ENCODE assay signal across 9 cellular contexts in the genomic region with DNA sequence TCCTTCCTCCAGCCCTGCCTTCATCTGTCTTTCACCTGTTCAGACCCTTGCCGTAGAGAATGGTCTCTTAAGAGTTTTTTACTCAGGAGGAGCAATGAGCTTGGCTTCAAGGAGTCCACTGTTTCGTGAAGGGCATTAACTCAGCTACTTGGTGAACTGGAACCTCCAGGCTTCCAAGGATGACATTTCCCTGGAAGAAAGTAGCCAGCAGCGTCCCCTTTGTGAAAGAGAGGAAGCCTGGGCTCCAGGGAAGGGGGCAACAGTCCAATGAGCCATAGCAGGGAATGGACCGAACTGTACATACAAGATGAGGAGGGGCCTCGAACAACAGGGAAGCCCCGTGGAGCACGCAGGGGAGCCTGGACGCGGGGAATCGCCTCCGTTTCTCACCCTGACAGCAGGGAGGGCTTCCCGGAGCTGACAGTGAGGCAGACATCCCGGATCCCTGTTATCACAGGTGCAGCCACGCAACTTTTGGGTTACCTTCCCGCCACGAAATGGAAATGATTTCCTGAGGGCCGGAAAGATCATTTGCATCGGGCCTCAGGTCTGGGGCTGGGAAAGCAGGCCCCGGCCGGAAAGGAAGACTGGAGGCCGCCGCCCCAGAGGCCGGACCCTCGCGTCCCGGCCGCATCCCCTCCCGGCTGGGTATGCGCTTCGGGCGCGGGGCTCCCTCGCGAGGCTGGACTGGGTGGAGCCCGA. TPM values are rescaled to one million over a fixed set of nuclear protein-coding genes. Genes with fewer than 3 reads are reported as not detected.
A peak's percentile ranks its signal among the peaks of the same experiment; 100 is the strongest.
DNase-seq lines count a peak whose midpoint lies in the region; FAIRE-seq and TF ChIP-seq lines count a peak whose summit lies in the region.
"Had no signal": no experiment of that assay in that cellular context is flagged by ENCODE, and none has a peak within 500 bp of the region (broad histone marks: within the 10 kb centered on the region; RNA-seq: fewer than 3 reads in every experiment).

No MANE protein-coding gene starts in this region.

- TF ChIP-seq POLR2A in H1 (IDR thresholded peaks at IDR 0.05; ENCODE audit: control extremely low read depth in 1 of 2, low read depth in 2 of 2, low read length in 2 of 2) = no peak

- no peak; a peak in 1 of 4 replicates for TF ChIP-seq RAD21 in H1 (IDR thresholded peaks at IDR 0.05 in 1 of 2, conservative IDR thresholded peaks at IDR 0.05 in 1 of 2; ENCODE audit: low read depth in 2 of 2, low read length in 2 of 2)

- H3K4me3 Mint-ChIP-seq in CD14-positive monocyte = peak overlapping the region; percentile 75 to 85
- H3K4me3 Mint-ChIP-seq in neural crest cell = peak overlapping the region; percentile 78

- H3K36me3 Mint-ChIP-seq in CD14-positive monocyte (peaks cover 0 to 7% of the 10 kb centered on the region in 2 donors), neural crest cell (ENCODE audit: low read depth) (no peaks in the 10 kb centered on the region)

- intact Hi-C loops in CD14-positive monocyte (cut with micrococcal nuclease) = no loop called here

- H4K91ac ChIP-seq in H1 (replicated peaks; ENCODE audit: insufficient read length, low read length) = no peak overlapping the region

- H2BK20ac ChIP-seq in H1 (ENCODE audit: low read length) = no peak overlapping the region

- H3K23me2 ChIP-seq in H1 (ENCODE audit: low read depth, low read length) = peaks cover 13% of the 10 kb centered on the region

- H3K27me3 Mint-ChIP-seq in CD14-positive monocyte (ENCODE audit: low read depth in 3 of 3) = peaks cover 12 to 37% (median 18%) of the 10 kb centered on the region in 3 donors
- peaks cover 76% of the 10 kb centered on the region for H3K27me3 Mint-ChIP-seq in neural crest cell (ENCODE audit: low read depth)

- H3K4me1 Mint-ChIP-seq in CD14-positive monocyte = peaks cover 40% of the 10 kb centered on the region
- peaks cover 19% of the 10 kb centered on the region for H3K4me1 Mint-ChIP-seq in neural crest cell

- no peak for TF ChIP-seq EP300 in H1 (IDR thresholded peaks at IDR 0.05; ENCODE audit: borderline replicate concordance in 1 of 2, low read depth in 2 of 2, low read length in 2 of 2)

- H2AFZ ChIP-seq in MM.1S (ENCODE audit: low read length) (peak overlapping the region; percentile 94), H1 (ENCODE audit: low read length) (0 out of 2 replicates have a peak overlapping the region, but pooled peaks have one; percentile 56)

- H3K27ac Mint-ChIP-seq in CD14-positive monocyte = no peak overlapping the region
- H3K27ac Mint-ChIP-seq in neural crest cell (ENCODE audit: unreplicated experiment) = no peak overlapping the region

- H3K9me3 Mint-ChIP-seq in CD14-positive monocyte = peaks cover 0 to 6% (median 2%) of the 10 kb centered on the region in 7 donors
- H3K9me3 Mint-ChIP-seq in neural crest cell = no peaks in the 10 kb centered on the region

- H3K4me3 ChIP-seq in MM.1S (ENCODE audit: low read length) (peak overlapping the region; percentile 77), H1 (ENCODE audit: extremely low read depth in 1 of 4, insufficient read depth in 2 of 4, low read depth in 3 of 4, low read length in 4 of 4) (peak overlapping the region; percentile 65 to 88 (median 76))

- H3K36me3 ChIP-seq in MM.1S (replicated peaks; ENCODE audit: insufficient read depth, low read length) (no peaks in the 10 kb centered on the region), H1 (ENCODE audit: control insufficient read depth in 2 of 4, insufficient read depth in 4 of 4, low read length in 3 of 4) (peaks cover 0 to 4% (median under 1%) of the 10 kb centered on the region in 4 experiments; a peak in 4 of 8 replicates)

- peaks cover 6% of the 10 kb centered on the region; the same call in 1 of the 2 replicates for H3F3A ChIP-seq in MM.1S (ENCODE audit: insufficient read depth, low read length)

- peak overlapping the region; percentile 44; the same call in 1 of the 2 replicates for H2BK5ac ChIP-seq in H1 (ENCODE audit: low read depth, low read length)

- H4K8ac ChIP-seq in H1 (ENCODE audit: extremely low read depth, insufficient read depth, low read length) = peak overlapping the region; percentile 83; the same call in 1 of the 2 replicates

- no peak overlapping the region for H4K5ac ChIP-seq in H1 (ENCODE audit: insufficient read length, low read depth, low read length)

- no peak for FAIRE-seq in H1 (lab: Jason Lieb, UNC)

- CTCF ChIA-PET in H1 (lab: Charles Lee; ENCODE audit: partially characterized antibody) = interaction anchor here (0.9 to 14.5 kb wide), 9 partner anchors 10 to 111 kb away, joined by 3 to 157 read pairs (median 5); no protein-coding TSS in a partner anchor

- no peaks in the 10 kb centered on the region for H4K20me1 ChIP-seq in MM.1S (ENCODE audit: insufficient read depth, low read length)
- peaks cover 5 to 18% of the 10 kb centered on the region in 2 experiments for H4K20me1 ChIP-seq in H1 (replicated peaks in 1 of 2; ENCODE audit: control insufficient read depth in 1 of 2, insufficient read depth in 2 of 2, low read length in 2 of 2)

- peaks cover 24% of the 10 kb centered on the region for H3K79me1 ChIP-seq in H1 (ENCODE audit: low read depth, low read length)

- TF ChIP-seq CTCF in CD14-positive monocyte (IDR thresholded peaks at IDR 0.05) (no peak), MM.1S (IDR thresholded peaks at IDR 0.05; ENCODE audit: low read length) (no peak), H1 (IDR thresholded peaks at IDR 0.05; ENCODE audit: control extremely low read depth in 1 of 3, insufficient read depth in 1 of 3, low read depth in 1 of 3, low read length in 3 of 3) (no peak), neural crest cell (conservative IDR thresholded peaks at IDR 0.05) (no peak)

- H3K27ac ChIP-seq in MM.1S (ENCODE audit: low read length) (no peak overlapping the region), H1 (ENCODE audit: low read depth, low read length) (peak overlapping the region; percentile 82; the same call in 1 of the 2 replicates)

- no peaks in the 10 kb centered on the region for H3K9me2 ChIP-seq in MM.1S (replicated peaks; ENCODE audit: insufficient read depth, low read length)

- 13% methylated on average over 32 of the region's 35 CpGs; no CpG with 5 or more reads in 1 of the 2 experiments for WGBS in H1 (ENCODE audit: extremely low coverage in 1 of 2, insufficient coverage in 1 of 2, insufficient read length in 1 of 2, insufficient replicate concordance in 2 of 2, low coverage in 1 of 2, low lambda C conversion rate in 2 of 2, missing lambda C conversion rate in 1 of 2), 2 experiments

- H2BK12ac ChIP-seq in H1 (ENCODE audit: low read depth, low read length) = no peak overlapping the region

- H3K4me1 ChIP-seq in MM.1S (ENCODE audit: low read length) (peaks cover 25% of the 10 kb centered on the region), H1 (replicated peaks in 1 of 4; ENCODE audit: control insufficient read depth in 3 of 4, insufficient read depth in 4 of 4, low read length in 3 of 4) (peaks cover 0 to 26% (median 15%) of the 10 kb centered on the region in 4 experiments; a peak in 6 of 7 replicates)

- H3K79me2 ChIP-seq in MM.1S (ENCODE audit: low read length) (peaks cover 39% of the 10 kb centered on the region), H1 (ENCODE audit: control insufficient read depth in 1 of 2, insufficient read depth in 2 of 2, low read length in 2 of 2) (peaks cover 0 to 38% of the 10 kb centered on the region in 2 experiments; a peak in 3 of 4 replicates)

- H3K14ac ChIP-seq in H1 (ENCODE audit: insufficient read length) = no peak overlapping the region

- H2AK5ac ChIP-seq in H1 (ENCODE audit: low read depth, low read length) = no peak overlapping the region

- H3K9ac ChIP-seq in MM.1S (ENCODE audit: low read length) (peak overlapping the region; percentile 28; the same call in 1 of the 2 replicates), H1 (replicated peaks in 1 of 4; ENCODE audit: extremely low read depth in 1 of 4, low read depth in 3 of 4, low read length in 3 of 4) (peak overlapping the region; percentile 16 to 93 (median 74); a peak in 5 of 7 replicates)

- no peak overlapping the region for H2BK15ac ChIP-seq in H1 (ENCODE audit: low read length)

- H3K23ac ChIP-seq in H1 (ENCODE audit: insufficient read length) = no peak overlapping the region

- H3K56ac ChIP-seq in H1 (replicated peaks; ENCODE audit: insufficient read length, low read depth, low read length) = no peak overlapping the region

- peak overlapping the region; percentile 75; the same call in 1 of the 2 replicates for H3K4me2 ChIP-seq in MM.1S (ENCODE audit: low read depth, low read length)
- peak overlapping the region; percentile 85 to 96 for H3K4me2 ChIP-seq in H1 (ENCODE audit: insufficient read depth in 1 of 2, low read depth in 2 of 2, low read length in 2 of 2)

- DNase-seq in CD14-positive monocyte (ENCODE audit: low spot score) (no peak), MM.1S (no peak), H1 (ENCODE audit: low read depth in 1 of 2, low spot score in 2 of 2) (no peak), neural crest cell (ENCODE audit: low read depth, low spot score) (no peak), HK-2 (ENCODE audit: unreplicated experiment) (no peak), pons (ENCODE audit: low spot score) (no peak), C1 segment of cervical spinal cord (lab: John Stamatoyannopoulos, UW) (no peak)
- no peak for DNase-seq in activated effector memory CD4-positive, alpha-beta T cell treated with anti-CD3 and anti-CD28 coated beads, Interleukin-2, amount 50 U/mL, for 16 hours

- no peaks in the 10 kb centered on the region for H3K9me3 ChIP-seq in MM.1S (replicated peaks; ENCODE audit: insufficient read depth, low read length)
- no peaks in the 10 kb centered on the region for H3K9me3 ChIP-seq in H1 (ENCODE audit: insufficient read depth in 2 of 2, low read depth in 1 of 2, low read length in 1 of 2)

- no peak overlapping the region for H2BK120ac ChIP-seq in H1 (replicated peaks; ENCODE audit: low read depth, low read length)

- no peak overlapping the region for H3K18ac ChIP-seq in H1 (ENCODE audit: extremely low read depth, low read length)

- H3K4ac ChIP-seq in H1 (replicated peaks; ENCODE audit: insufficient read length, low read depth, low read length) = no peak overlapping the region

- POLR2A ChIA-PET in H1 (lab: Charles Lee; ENCODE audit: partially characterized antibody) = interaction anchor here (0.7 to 3.1 kb wide), 30 partner anchors 10 to 404 kb away, joined by 3 to 37 read pairs (median 5); a partner anchor contains a TSS

- H3K27me3 ChIP-seq in MM.1S (replicated peaks; ENCODE audit: insufficient read depth, low read length) = no peaks in the 10 kb centered on the region
- H3K27me3 ChIP-seq in H1 (replicated peaks in 1 of 4; ENCODE audit: control insufficient read depth in 3 of 4, extremely low read depth in 1 of 4, insufficient read depth in 3 of 4, low read length in 3 of 4) = peaks cover 0 to 2% (median 0%) of the 10 kb centered on the region in 4 experiments; a peak in 1 of 7 replicates

RNA-seq across cellular contexts. Expression of a gene that starts 0.5 kb away (rescaled TPM):
- polyA plus RNA-seq in CD14-positive monocyte = 10 to 100 TPM; 17.1 to 21.5 TPM
- 117 TPM in 2 replicates for total RNA-seq in H1 (2021; fragmentation: NEBNext Ultra II Directional; extraction: Animal tissue kit (Norgen Biotek cat#: 25700))
- polyA plus RNA-seq in H1 (2011; rRNA removed) = 155 and 266 TPM in 2 replicates
- 84.0 TPM for polyA plus RNA-seq in H1 (2011; cell fraction: cytosol; rRNA removed)
- polyA plus RNA-seq in H1 (2011; cell fraction: nucleus; rRNA removed) = 163 TPM
- polyA plus RNA-seq in H1 (2012, experiment 1 of 2) = 64.9 to 131 TPM (median 112 TPM) in 4 replicates
- 126 TPM for polyA plus RNA-seq in H1 (2012, experiment 2 of 2)
- 164 TPM for polyA plus RNA-seq in H1 (2013, experiment 1 of 2)
- 165 TPM for polyA plus RNA-seq in H1 (2013, experiment 2 of 2)
- polyA minus RNA-seq in H1 (2011; rRNA and poly(A)+ RNA removed) = 85.9 and 106 TPM in 2 replicates
- polyA minus RNA-seq in H1 (2011; cell fraction: cytosol; rRNA and poly(A)+ RNA removed) = 91.7 TPM
- polyA minus RNA-seq in H1 (2011; cell fraction: nucleus; rRNA and poly(A)+ RNA removed) = 80.2 TPM
- total RNA-seq in neural crest cell = 1.0 and 1.3 TPM in 2 replicates

RNA-seq across cellular contexts. Expression of a gene that starts 14.8 kb away (rescaled TPM):
- polyA plus RNA-seq in CD14-positive monocyte (not detected), H1 (2011; rRNA removed) (not detected in 2 replicates)
- total RNA-seq in H1 (2021; fragmentation: NEBNext Ultra II Directional; extraction: Animal tissue kit (Norgen Biotek cat#: 25700)) = not detected in 2 replicates
- polyA plus RNA-seq in H1 (2011; cell fraction: cytosol; rRNA removed) = not detected
- polyA plus RNA-seq in H1 (2011; cell fraction: nucleus; rRNA removed) = not detected
- not detected in 4 replicates for polyA plus RNA-seq in H1 (2012, experiment 1 of 2)
- polyA plus RNA-seq in H1 (2012, experiment 2 of 2) = not detected
- polyA plus RNA-seq in H1 (2013, experiment 1 of 2) = not detected
- polyA plus RNA-seq in H1 (2013, experiment 2 of 2) = not detected
- not detected in 2 replicates for polyA minus RNA-seq in H1 (2011; rRNA and poly(A)+ RNA removed)
- not detected for polyA minus RNA-seq in H1 (2011; cell fraction: cytosol; rRNA and poly(A)+ RNA removed)
- not detected for polyA minus RNA-seq in H1 (2011; cell fraction: nucleus; rRNA and poly(A)+ RNA removed)
- total RNA-seq in neural crest cell = not detected in 2 replicates
- total RNA-seq: subcutaneous adipose tissue had no signal

RNA-seq across cellular contexts. Expression of a gene that starts 30.7 kb away (rescaled TPM):
- polyA plus RNA-seq in CD14-positive monocyte (not detected), H1 (2011; rRNA removed) (1.5 and 2.2 TPM in 2 replicates)
- 2.4 and 2.7 TPM in 2 replicates for total RNA-seq in H1 (2021; fragmentation: NEBNext Ultra II Directional; extraction: Animal tissue kit (Norgen Biotek cat#: 25700))
- polyA plus RNA-seq in H1 (2011; cell fraction: cytosol; rRNA removed) = 2.8 TPM
- 2.0 TPM for polyA plus RNA-seq in H1 (2011; cell fraction: nucleus; rRNA removed)
- 3.6 to 3.9 TPM (median 3.7 TPM) in 4 replicates for polyA plus RNA-seq in H1 (2012, experiment 1 of 2)
- polyA plus RNA-seq in H1 (2012, experiment 2 of 2) = 2.3 TPM
- 1.5 TPM for polyA plus RNA-seq in H1 (2013, experiment 1 of 2)
- polyA plus RNA-seq in H1 (2013, experiment 2 of 2) = 1.4 TPM
- polyA minus RNA-seq in H1 (2011; rRNA and poly(A)+ RNA removed) = 1.3 and 1.5 TPM in 2 replicates
- 2.4 TPM for polyA minus RNA-seq in H1 (2011; cell fraction: cytosol; rRNA and poly(A)+ RNA removed)
- 2.9 TPM for polyA minus RNA-seq in H1 (2011; cell fraction: nucleus; rRNA and poly(A)+ RNA removed)
- 0.80 and 1.0 TPM in 2 replicates for total RNA-seq in neural crest cell
- total RNA-seq: subcutaneous adipose tissue had no signal

RNA-seq across cellular contexts. Expression of a gene that starts 36.1 kb away (rescaled TPM):
- 10 to 100 TPM; 15.7 to 21.5 TPM for polyA plus RNA-seq in CD14-positive monocyte
- total RNA-seq in H1 (2021; fragmentation: NEBNext Ultra II Directional; extraction: Animal tissue kit (Norgen Biotek cat#: 25700)) = 39.5 and 43.8 TPM in 2 replicates
- 45.4 and 47.2 TPM in 2 replicates for polyA plus RNA-seq in H1 (2011; rRNA removed)
- polyA plus RNA-seq in H1 (2011; cell fraction: cytosol; rRNA removed) = 58.5 TPM
- 40.6 TPM for polyA plus RNA-seq in H1 (2011; cell fraction: nucleus; rRNA removed)
- 46.9 to 61.4 TPM (median 54.1 TPM) in 4 replicates for polyA plus RNA-seq in H1 (2012, experiment 1 of 2)
- 25.1 TPM for polyA plus RNA-seq in H1 (2012, experiment 2 of 2)
- polyA plus RNA-seq in H1 (2013, experiment 1 of 2) = 57.1 TPM
- 51.5 TPM for polyA plus RNA-seq in H1 (2013, experiment 2 of 2)
- 26.1 and 28.2 TPM in 2 replicates for polyA minus RNA-seq in H1 (2011; rRNA and poly(A)+ RNA removed)
- 26.9 TPM for polyA minus RNA-seq in H1 (2011; cell fraction: cytosol; rRNA and poly(A)+ RNA removed)
- 10.4 TPM for polyA minus RNA-seq in H1 (2011; cell fraction: nucleus; rRNA and poly(A)+ RNA removed)
- 39.3 and 44.5 TPM in 2 replicates for total RNA-seq in neural crest cell

RNA-seq across cellular contexts. Expression of a gene that starts 36.4 kb away (rescaled TPM):
- polyA plus RNA-seq in CD14-positive monocyte (10 to 100 TPM in 1 of 2 donors, 1 to 10 TPM in 1; 8.2 to 10.3 TPM), H1 (2011; rRNA removed) (21.8 and 23.7 TPM in 2 replicates)
- total RNA-seq in H1 (2021; fragmentation: NEBNext Ultra II Directional; extraction: Animal tissue kit (Norgen Biotek cat#: 25700)) = 10.7 and 11.2 TPM in 2 replicates
- 29.4 TPM for polyA plus RNA-seq in H1 (2011; cell fraction: cytosol; rRNA removed)
- polyA plus RNA-seq in H1 (2011; cell fraction: nucleus; rRNA removed) = 40.8 TPM
- polyA plus RNA-seq in H1 (2012, experiment 1 of 2) = 11.4 to 14.9 TPM (median 14.1 TPM) in 4 replicates
- polyA plus RNA-seq in H1 (2012, experiment 2 of 2) = 15.7 TPM
- polyA plus RNA-seq in H1 (2013, experiment 1 of 2) = 8.8 TPM
- polyA plus RNA-seq in H1 (2013, experiment 2 of 2) = 7.9 TPM
- polyA minus RNA-seq in H1 (2011; rRNA and poly(A)+ RNA removed) = 15.7 and 27.7 TPM in 2 replicates
- 11.6 TPM for polyA minus RNA-seq in H1 (2011; cell fraction: cytosol; rRNA and poly(A)+ RNA removed)
- 13.3 TPM for polyA minus RNA-seq in H1 (2011; cell fraction: nucleus; rRNA and poly(A)+ RNA removed)
- 24.2 and 25.5 TPM in 2 replicates for total RNA-seq in neural crest cell

Comparison
In these comparisons a context has a peak if more than half of its experiments do, and no peak if none do; other contexts are left out.
1. RNA of a gene that starts 0.5 kb away (total RNA-seq): 117 TPM in H1; 1.0 to 1.3 TPM in neural crest cell; every median in the first group is over 10 times any median in the second.